8 cellular contexts compared by ENCODE assay signal in genomic region chr4:48268956-48269860, GRCh38. TPM values are rescaled to one million over a fixed set of nuclear protein-coding genes. Genes with fewer than 3 reads are reported as not detected.
DNase-seq lines count a peak whose midpoint lies in the region; ATAC-seq and TF ChIP-seq lines count a peak whose summit lies in the region.

Gene TEC, minus strand, starts transcription at chr4:48269838. Its CDS starts 41,224 bp downstream, at chr4:48228614.

- ATAC-seq in GM19395 (IDR thresholded peaks at IDR 0.05; ENCODE audit: unreplicated experiment) (peak; percentile 34), HG03469 (IDR thresholded peaks at IDR 0.05; ENCODE audit: unreplicated experiment) (peak; percentile 27)

- no peak within 1 kb of the TSS for H3K27ac ChIP-seq in brain microvascular endothelial cell

- intact Hi-C loops in Caco-2 (cut with micrococcal nuclease; ENCODE audit: unreplicated experiment), result loop anchor here (1.0 to 5.0 kb wide), 3 partner anchors 16 to 142 kb away; partner anchors contain the start of gene SLAIN2

- DNase-seq in Caco-2 (peak; percentile 74 to 75), SK-MEL-5 (ENCODE audit: low read depth, low spot score) (peak; percentile 63), brain microvascular endothelial cell (no peak), iris pigment epithelial cell (ENCODE audit: low read depth) (peak; percentile 26), superior temporal gyrus (ENCODE audit: extremely low spot score) (no peak)
- DNase-seq in stimulated activated CD4-positive, alpha-beta T cell treated with anti-CD3 and anti-CD28 coated beads, Interleukin-15, amount 100 ng/mL, for 48 hours (ENCODE audit: low read depth in 2 of 2), result peak; percentile 5 to 18

- no TSS peak for BruUV-seq in Caco-2 (replicated peaks; lab: Mats Ljungman, UMichigan)

- peaks cover 9% of the 10 kb centered on the region for H3K36me3 Mint-ChIP-seq in Caco-2 (ENCODE audit: insufficient read depth, unreplicated experiment)

- H3K4me3 ChIP-seq in Caco-2 (ENCODE audit: low read depth, low read length) (peak within 1 kb of the TSS; percentile 89), brain microvascular endothelial cell (ENCODE audit: low read depth, low read length) (peak within 1 kb of the TSS; percentile 71)

- H3K4me3 Mint-ChIP-seq in Caco-2 (ENCODE audit: unreplicated experiment), result peak within 1 kb of the TSS; percentile 91

- no peaks in the 10 kb centered on the region for H3K9me3 Mint-ChIP-seq in Caco-2 (ENCODE audit: unreplicated experiment)

- H3K9me3 ChIP-seq in Caco-2, result no peaks in the 10 kb centered on the region

- no peaks in the 10 kb centered on the region for H3K27me3 Mint-ChIP-seq in Caco-2 (ENCODE audit: insufficient read depth, unreplicated experiment)

- CTCF ChIA-PET in Caco-2 (lab: Charles Lee), result no interaction called here

- in situ Hi-C loops in SK-MEL-5 (cut with HindIII; ENCODE audit: low pct_unique_long_range_greater_than_20kb, low sequenced_read_pairs), result no loop called here
- in situ Hi-C loops in brain microvascular endothelial cell (cut with HindIII; ENCODE audit: low pct_ligation_motif_present, low sequenced_read_pairs), result no loop called here

- no peaks in the 10 kb centered on the region for H3K4me1 Mint-ChIP-seq in Caco-2 (ENCODE audit: low read depth, unreplicated experiment)

- H3K27me3 ChIP-seq in Caco-2 (replicated peaks; ENCODE audit: control insufficient read depth, insufficient read depth, low read length), result no peaks in the 10 kb centered on the region
- H3K27me3 ChIP-seq in brain microvascular endothelial cell (replicated peaks), result no peaks in the 10 kb centered on the region

- peak within 1 kb of the TSS; percentile 72 for H3K27ac Mint-ChIP-seq in Caco-2 (ENCODE audit: unreplicated experiment)

- no peaks in the 10 kb centered on the region for H3K36me3 ChIP-seq in Caco-2 (ENCODE audit: control insufficient read depth, insufficient read depth, low read length)
- H3K36me3 ChIP-seq in brain microvascular endothelial cell (replicated peaks), result no peaks in the 10 kb centered on the region

- H3K4me1 ChIP-seq in Caco-2, result 0 out of 2 replicates have a peak, but pooled peaks cover 7% of the 10 kb centered on the region

- no peak for TF ChIP-seq CTCF in Caco-2 (IDR thresholded peaks at IDR 0.05; ENCODE audit: insufficient read depth in 1 of 2, low read depth in 1 of 2, low read length in 1 of 2, severe bottlenecking in 1 of 2, unreplicated experiment in 1 of 2)
- TF ChIP-seq CTCF in brain microvascular endothelial cell (IDR thresholded peaks at IDR 0.05; ENCODE audit: low read depth, low read length, missing control alignments), result no peak

- POLR2A ChIA-PET in Caco-2 (lab: Charles Lee), result no interaction called here

RNA-seq across cellular contexts. Expression of gene TEC, which starts in this region (rescaled TPM):
- total RNA-seq in Caco-2 (2022), result 2.0 and 2.2 TPM in 2 replicates
- 2.2 and 2.9 TPM in 2 replicates for total RNA-seq in SK-MEL-5 (2014; rRNA removed; shearing (Covaris generic))
- 1.0 and 1.1 TPM in 2 replicates for polyA plus RNA-seq in SK-MEL-5 (2015; cell fraction: cytosol; rRNA removed)
- polyA plus RNA-seq in SK-MEL-5 (2015; cell fraction: nucleus; rRNA removed), result 2.1 and 3.8 TPM in 2 replicates

Comparison
In these comparisons a context has a peak if more than half of its experiments do, and no peak if none do; other contexts are left out.
1. DNase-seq: peak in Caco-2 (2 of 2), SK-MEL-5 (single experiment), iris pigment epithelial cell (single experiment) and stimulated activated CD4-positive, alpha-beta T cell treated with anti-CD3 and anti-CD28 coated beads, Interleukin-15, amount 100 ng/mL, for 48 hours (2 of 2); none in brain microvascular endothelial cell (single experiment) and superior temporal gyrus (single experiment).